25 cellular contexts compared by ENCODE assay signal in genomic region chr2:37367984-37368383, GRCh38. TPM values are rescaled to one million over a fixed set of nuclear protein-coding genes. Genes with fewer than 3 reads are reported as not detected.
DNase-seq lines count a peak whose midpoint lies in the region; ATAC-seq and TF ChIP-seq lines count a peak whose summit lies in the region.
"Had no signal": no experiment of that assay in that cellular context is flagged by ENCODE, and none has a peak within 500 bp of the region (broad histone marks: within the 10 kb centered on the region; RNA-seq: fewer than 3 reads in every experiment).

No MANE protein-coding gene starts in this region.

- no peaks in the 10 kb centered on the region for H3K36me3 Mint-ChIP-seq in CD4-positive, alpha-beta T cell (ENCODE audit: low read depth)
- no peaks in the 10 kb centered on the region for H3K36me3 Mint-ChIP-seq in activated CD8-positive, alpha-beta T cell treated with anti-CD3 and anti-CD28 coated beads for 36 hours (ENCODE audit: low read depth)

- CTCF ChIA-PET in CD4-positive, alpha-beta T cell (lab: Charles Lee): interaction anchor here (0.9 to 1.1 kb wide), 2 partner anchors 9 to 25 kb away, joined by 3 read pairs; no protein-coding TSS in a partner anchor
- CTCF ChIA-PET in activated CD8-positive, alpha-beta T cell treated with anti-CD3 and anti-CD28 coated beads for 36 hours (lab: Charles Lee): interaction anchor here (0.6 to 2.6 kb wide), 5 partner anchors 8 to 199 kb away, joined by 3 to 17 read pairs (median 4); no protein-coding TSS in a partner anchor

- peaks cover 0 to 7% (median 6%) of the 10 kb centered on the region in 4 donors for H3K4me1 ChIP-seq in esophagus muscularis mucosa

- TF ChIP-seq EP300 in esophagus muscularis mucosa (IDR thresholded peaks at IDR 0.05): no peak

- no peaks in the 10 kb centered on the region for H3K9me3 ChIP-seq in CD4-positive, alpha-beta T cell (ENCODE audit: control insufficient read depth, low read length)
- no peaks in the 10 kb centered on the region for H3K9me3 ChIP-seq in esophagus muscularis mucosa
- H3K9me3 ChIP-seq: mucosa of descending colon had no signal

- peaks cover 35% of the 10 kb centered on the region for H3K27me3 Mint-ChIP-seq in CD4-positive, alpha-beta T cell
- H3K27me3 Mint-ChIP-seq in activated CD8-positive, alpha-beta T cell treated with anti-CD3 and anti-CD28 coated beads for 36 hours: peaks cover 24% of the 10 kb centered on the region
- H3K27me3 Mint-ChIP-seq: B cell, progenitor cell of endocrine pancreas had no signal

- H3K27me3 ChIP-seq in CD4-positive, alpha-beta T cell (ENCODE audit: control insufficient read depth, insufficient read depth, low read length): peaks cover 21% of the 10 kb centered on the region
- no peaks in the 10 kb centered on the region for H3K27me3 ChIP-seq in esophagus muscularis mucosa
- H3K27me3 ChIP-seq: dorsolateral prefrontal cortex had no signal

- H3K9me3 Mint-ChIP-seq in CD4-positive, alpha-beta T cell: no peaks in the 10 kb centered on the region
- H3K9me3 Mint-ChIP-seq in activated CD8-positive, alpha-beta T cell treated with anti-CD3 and anti-CD28 coated beads for 36 hours: no peaks in the 10 kb centered on the region
- H3K9me3 Mint-ChIP-seq: GM23338, neural crest cell, WTC11 had no signal

- no peaks in the 10 kb centered on the region for H3K36me3 ChIP-seq in esophagus muscularis mucosa

- no peaks in the 10 kb centered on the region for H3K4me1 Mint-ChIP-seq in CD4-positive, alpha-beta T cell (ENCODE audit: low read depth)
- H3K4me1 Mint-ChIP-seq in activated CD8-positive, alpha-beta T cell treated with anti-CD3 and anti-CD28 coated beads for 36 hours (ENCODE audit: low read depth): no peaks in the 10 kb centered on the region
- H3K4me1 Mint-ChIP-seq: GM23338, neural crest cell, WTC11 had no signal

- no peak overlapping the region for H3K27ac Mint-ChIP-seq in CD4-positive, alpha-beta T cell
- H3K27ac Mint-ChIP-seq in activated CD8-positive, alpha-beta T cell treated with anti-CD3 and anti-CD28 coated beads for 36 hours: no peak overlapping the region
- H3K27ac Mint-ChIP-seq: B cell, GM23338, progenitor cell of endocrine pancreas, WTC11 had no signal

- no peak for TF ChIP-seq CTCF in CD4-positive, alpha-beta T cell (IDR thresholded peaks at IDR 0.05)
- TF ChIP-seq CTCF in activated CD8-positive, alpha-beta T cell treated with anti-CD3 and anti-CD28 coated beads for 36 hours (IDR thresholded peaks at IDR 0.05): no peak
- no peak for TF ChIP-seq CTCF in esophagus muscularis mucosa (IDR thresholded peaks at IDR 0.05)

- POLR2A ChIA-PET in CD4-positive, alpha-beta T cell (lab: Charles Lee): interaction anchor here (1.3 to 1.5 kb wide), 2 partner anchors 8 to 136 kb away, joined by 3 to 5 read pairs; partner anchors contain the start of genes CEBPZ and NDUFAF7
- POLR2A ChIA-PET in activated CD8-positive, alpha-beta T cell treated with anti-CD3 and anti-CD28 coated beads for 36 hours (lab: Charles Lee): interaction anchor here (0.9 to 3.2 kb wide), 5 partner anchors 9 to 153 kb away, joined by 3 to 30 read pairs (median 4); no protein-coding TSS in a partner anchor

- H3K27ac ChIP-seq in CD4-positive, alpha-beta T cell (ENCODE audit: low read depth, low read length): no peak overlapping the region
- no peak overlapping the region for H3K27ac ChIP-seq in esophagus muscularis mucosa (replicated peaks in 1 of 4)
- H3K27ac ChIP-seq: dorsolateral prefrontal cortex, RWPE1 had no signal

- peak; percentile 26 for DNase-seq in activated CD8-positive, alpha-beta memory T cell treated with anti-CD3 and anti-CD28 coated beads, Interleukin-2, amount 50 U/mL, for 4 hours
- no peak for DNase-seq in activated CD8-positive, alpha-beta memory T cell treated with anti-CD3 and anti-CD28 coated beads for 24 hours
- DNase-seq in CD4-positive, alpha-beta T cell: no peak
- DNase-seq in activated CD8-positive, alpha-beta T cell treated with anti-CD3 and anti-CD28 coated beads for 36 hours: peak; percentile 45
- DNase-seq in esophagus muscularis mucosa (ENCODE audit: extremely low spot score): peak; percentile 2
- no peak for DNase-seq in left cardiac atrium
- DNase-seq in posterior cingulate gyrus: no peak
- DNase-seq: activated gamma-delta T cell treated with Interleukin-2 at 50 U/mL for 16 hours, DMS79 treated with DMSO at 0.1 percent for 48 hours, dorsolateral prefrontal cortex, glutamatergic neuron, kidney, mucosa of descending colon, NCI-H1417, NCI-H774, T-helper 9 cell had no signal

- no peak overlapping the region for H3K4me3 ChIP-seq in esophagus muscularis mucosa
- H3K4me3 ChIP-seq: dorsolateral prefrontal cortex, GM23338, lung, mucosa of descending colon had no signal

- no peak for TF ChIP-seq POLR2A in esophagus muscularis mucosa (IDR thresholded peaks at IDR 0.05; ENCODE audit: low read depth)

- intact Hi-C loops in CD4-positive, alpha-beta T cell (cut with DNase I, micrococcal nuclease): no loop called here
- intact Hi-C loops in activated CD8-positive, alpha-beta T cell treated with anti-CD3 and anti-CD28 coated beads for 36 hours (cut with micrococcal nuclease): loop anchor here (2.0 kb wide), 1 partner anchor 25 kb away; no protein-coding TSS in a partner anchor
- intact Hi-C loops in esophagus muscularis mucosa (cut with DNase I) (no loop called here), left cardiac atrium (cut with DNase I) (no loop called here), posterior cingulate gyrus (cut with DNase I) (no loop called here)

- peak; percentile 81 for ATAC-seq in CD4-positive, alpha-beta T cell (ENCODE audit: poor library complexity)
- ATAC-seq in activated CD8-positive, alpha-beta T cell treated with anti-CD3 and anti-CD28 coated beads for 36 hours: peak; percentile 60
- ATAC-seq in GM21576 (IDR thresholded peaks at IDR 0.05; ENCODE audit: unreplicated experiment) (no peak), left cardiac atrium (no peak)
- ATAC-seq: GM23338, mucosa of descending colon, WTC11 had no signal

- 89% methylated on average over 2 of the region's 2 CpGs for WGBS in esophagus muscularis mucosa

- no peak overlapping the region for H3K4me3 Mint-ChIP-seq in CD4-positive, alpha-beta T cell
- H3K4me3 Mint-ChIP-seq in activated CD8-positive, alpha-beta T cell treated with anti-CD3 and anti-CD28 coated beads for 36 hours: no peak overlapping the region
- H3K4me3 Mint-ChIP-seq: B cell, GM23338, neural crest cell, WTC11 had no signal

RNA-seq across cellular contexts. Expression of gene QPCT, which starts 23.6 kb away (rescaled TPM):
- under 1 TPM; 0.53 to 0.71 TPM for total RNA-seq in CD4-positive, alpha-beta T cell
- under 1 TPM; 0.29 to 0.56 TPM for total RNA-seq in activated CD8-positive, alpha-beta T cell treated with anti-CD3 and anti-CD28 coated beads for 36 hours
- 1 to 10 TPM; 1.2 to 5.1 (median 4.0) TPM for total RNA-seq in esophagus muscularis mucosa
- 1 to 10 TPM; 1.4 to 2.5 TPM for total RNA-seq in left cardiac atrium
- total RNA-seq: MCF 10A, neural crest cell had no signal

RNA-seq across cellular contexts. Expression of gene PRKD3, which starts 43.4 kb away (rescaled TPM):
- total RNA-seq in CD4-positive, alpha-beta T cell: 10 to 100 TPM; 40.5 to 44.1 TPM
- 10 to 100 TPM; 23.8 to 25.6 TPM for total RNA-seq in activated CD8-positive, alpha-beta T cell treated with anti-CD3 and anti-CD28 coated beads for 36 hours
- 10 to 100 TPM; 31.8 to 47.3 (median 36.3) TPM for total RNA-seq in esophagus muscularis mucosa
- total RNA-seq in left cardiac atrium: 10 to 100 TPM; 15.9 to 21.0 TPM

Comparison
In these comparisons a context has a peak if more than half of its experiments do, and no peak if none do; other contexts are left out.
1. DNase-seq: peak in activated CD8-positive, alpha-beta memory T cell treated with anti-CD3 and anti-CD28 coated beads, Interleukin-2, amount 50 U/mL, for 4 hours (single experiment), activated CD8-positive, alpha-beta T cell treated with anti-CD3 and anti-CD28 coated beads for 36 hours (single experiment) and esophagus muscularis mucosa (single experiment); none in activated CD8-positive, alpha-beta memory T cell treated with anti-CD3 and anti-CD28 coated beads for 24 hours (single experiment), CD4-positive, alpha-beta T cell (0 of 10), left cardiac atrium (single experiment) and posterior cingulate gyrus (0 of 10).
2. ATAC-seq: peak in CD4-positive, alpha-beta T cell (single experiment) and activated CD8-positive, alpha-beta T cell treated with anti-CD3 and anti-CD28 coated beads for 36 hours (single experiment); none in GM21576 (single experiment) and left cardiac atrium (0 of 2).